ENCODE assay signal across 18 cellular contexts in the genomic region with DNA sequence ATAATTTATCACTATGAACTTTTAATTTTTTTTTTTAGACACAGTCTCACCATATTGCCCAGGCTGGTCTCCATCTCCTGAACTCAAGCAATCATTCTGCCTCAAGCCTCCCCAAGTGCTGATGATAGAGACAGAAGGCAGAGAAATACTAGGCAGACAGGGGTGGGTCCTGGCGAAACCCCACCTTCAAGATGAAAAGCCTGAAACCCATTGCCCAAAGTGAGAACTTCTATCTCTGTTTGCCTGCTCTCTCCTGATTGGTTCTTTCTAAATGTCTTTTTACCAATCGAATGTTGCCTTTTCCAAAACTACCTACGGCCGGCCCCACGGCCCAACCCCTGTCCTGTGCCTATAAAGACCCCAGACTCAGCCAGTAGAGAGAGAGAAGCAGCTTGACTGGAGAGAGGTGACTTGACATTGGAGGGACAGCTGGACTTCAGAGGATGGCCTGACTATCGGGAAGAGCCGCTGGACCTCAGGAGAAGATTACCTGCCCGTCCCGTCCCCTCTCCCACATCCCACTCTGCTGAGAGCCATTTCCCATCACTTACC. TPM values are rescaled to one million over a fixed set of nuclear protein-coding genes. Genes with fewer than 3 reads are reported as not detected.
DNase-seq lines count a peak whose midpoint lies in the region; ATAC-seq and TF ChIP-seq lines count a peak whose summit lies in the region.
"Had no signal": no experiment of that assay in that cellular context is flagged by ENCODE, and none has a peak within 500 bp of the region (broad histone marks: within the 10 kb centered on the region; RNA-seq: fewer than 3 reads in every experiment).

No MANE protein-coding gene starts in this region.

- H3K4me1 Mint-ChIP-seq in H9 (peaks cover 28% of the 10 kb centered on the region in 2 experiments), WTC11 (peaks cover 47% of the 10 kb centered on the region), endothelial cell (ENCODE audit: unreplicated experiment) (peaks cover 12% of the 10 kb centered on the region)

- no peak overlapping the region for H4K12ac ChIP-seq in trophoblast cell (ENCODE audit: low read depth, low read length)

- POLR2A ChIA-PET in WTC11 (lab: Charles Lee), result no interaction called here

- no peak overlapping the region for H3K14ac ChIP-seq in H9 (ENCODE audit: insufficient read depth, low read length)
- H3K14ac ChIP-seq in trophoblast cell (ENCODE audit: low read length), result no peak overlapping the region

- H4K5ac ChIP-seq in H9 (ENCODE audit: insufficient read length, low read depth, low read length), result no peak overlapping the region

- H3K27ac Mint-ChIP-seq in H9 (peak overlapping the region; percentile 20 to 70 (median 65); a peak in 3 of 7 replicates), WTC11 (peak overlapping the region; percentile 46; the same call in 1 of the 2 replicates), endothelial cell (ENCODE audit: unreplicated experiment) (no peak overlapping the region)
- H3K27ac Mint-ChIP-seq: CD4-positive, alpha-beta T cell; GM23338 had no signal

- CTCF ChIA-PET in WTC11 (lab: Charles Lee), result interaction anchor here (1.7 kb wide), 1 partner anchor 41 kb away, joined by 4 read pairs; no protein-coding TSS in a partner anchor

- no peaks in the 10 kb centered on the region for H3K9me3 Mint-ChIP-seq in H9
- H3K9me3 Mint-ChIP-seq in WTC11, result no peaks in the 10 kb centered on the region
- H3K9me3 Mint-ChIP-seq in endothelial cell (ENCODE audit: unreplicated experiment), result no peaks in the 10 kb centered on the region

- H3T11ph ChIP-seq in H9 (ENCODE audit: low read length), result no peak overlapping the region

- no peak overlapping the region for H4K8ac ChIP-seq in H9 (replicated peaks; ENCODE audit: insufficient read length, low read depth, low read length)
- no peak overlapping the region for H4K8ac ChIP-seq in trophoblast cell (ENCODE audit: low read depth, low read length)

- H2BK120ac ChIP-seq in H9 (ENCODE audit: low read depth, low read length, poor library complexity, severe bottlenecking), result no peak overlapping the region
- H2BK120ac ChIP-seq in trophoblast cell (ENCODE audit: insufficient read depth, low read length, poor library complexity), result no peak overlapping the region

- intact Hi-C loops in breast epithelium (cut with DNase I; ENCODE audit: low total_unique reads), result no loop called here

- no peak overlapping the region for H2AFZ ChIP-seq in H9 (ENCODE audit: low read length)
- no peak overlapping the region for H2AFZ ChIP-seq in trophoblast cell (ENCODE audit: insufficient read depth, low read length, poor library complexity)
- H2AFZ ChIP-seq: GM23338 had no signal

- H3K4ac ChIP-seq in H9 (ENCODE audit: low read depth, low read length) (no peak overlapping the region), trophoblast cell (ENCODE audit: low read depth, low read length) (peak overlapping the region; percentile 65)

- no peak overlapping the region for H3K27ac ChIP-seq in H9 (ENCODE audit: insufficient read length, low read depth, low read length)
- H3K27ac ChIP-seq in trophoblast cell (ENCODE audit: low read depth, low read length), result no peak overlapping the region
- no peak overlapping the region for H3K27ac ChIP-seq in breast epithelium
- H3K27ac ChIP-seq: 22Rv1, A549, C4-2B had no signal

- H3K4me2 ChIP-seq in H9 (ENCODE audit: insufficient read depth, insufficient read length, low read length) (no peak overlapping the region), trophoblast cell (ENCODE audit: low read length) (no peak overlapping the region)
- H3K4me2 ChIP-seq: A549, GM23338 had no signal

- no peak for DNase-seq in H9
- DNase-seq in WTC11 (ENCODE audit: low spot score), result no peak
- DNase-seq in endothelial cell (ENCODE audit: low spot score), result no peak
- DNase-seq in trophoblast cell, result no peak
- no peak for DNase-seq in activated CD4-positive, alpha-beta T cell treated with anti-CD3 and anti-CD28 coated beads for 48 hours
- DNase-seq in breast epithelium (ENCODE audit: low spot score in 2 of 2), result no peak
- DNase-seq: AML-193; Caco-2; CD4-positive, alpha-beta T cell; DMS79; GDM1 had no signal

- H3K36me3 ChIP-seq in trophoblast cell (ENCODE audit: control insufficient read depth in 1 of 2, insufficient read depth in 2 of 2, low read length in 2 of 2), result peaks cover 3 to 6% of the 10 kb centered on the region in 2 experiments
- H3K36me3 ChIP-seq in breast epithelium, result no peaks in the 10 kb centered on the region

- no peak overlapping the region for H3K18ac ChIP-seq in H9 (ENCODE audit: insufficient read length, low read depth, low read length)
- no peak overlapping the region for H3K18ac ChIP-seq in trophoblast cell (ENCODE audit: low read length)

- H3K79me2 ChIP-seq in H9 (ENCODE audit: insufficient read depth, low read length), result peaks cover 3% of the 10 kb centered on the region; the same call in 1 of the 2 replicates
- H3K79me2 ChIP-seq in trophoblast cell (ENCODE audit: control insufficient read depth, insufficient read depth, low read length, poor library complexity), result peaks cover 5% of the 10 kb centered on the region

- no peaks in the 10 kb centered on the region for H3K23me2 ChIP-seq in H9 (ENCODE audit: insufficient read length, low read depth, low read length, poor library complexity, severe bottlenecking)

- no peak overlapping the region for H2AK5ac ChIP-seq in H9 (ENCODE audit: insufficient read length, low read length)
- H2AK5ac ChIP-seq in trophoblast cell (ENCODE audit: low read length), result no peak overlapping the region

- H3K36me3 Mint-ChIP-seq in H9 (ENCODE audit: insufficient read depth in 1 of 3, low read depth in 3 of 3), result peaks cover 4 to 10% (median 7%) of the 10 kb centered on the region in 3 experiments; a peak in 5 of 7 replicates
- H3K36me3 Mint-ChIP-seq in WTC11, result peaks cover 3% of the 10 kb centered on the region; the same call in 1 of the 2 replicates
- peaks cover 3% of the 10 kb centered on the region for H3K36me3 Mint-ChIP-seq in endothelial cell (ENCODE audit: low read depth, unreplicated experiment)

- H3K9me3 ChIP-seq in H9 (ENCODE audit: control insufficient read depth, low read depth, low read length) (no peaks in the 10 kb centered on the region), trophoblast cell (ENCODE audit: insufficient read depth, low read depth, low read length) (no peaks in the 10 kb centered on the region), breast epithelium (no peaks in the 10 kb centered on the region)
- H3K9me3 ChIP-seq: A549, Caco-2 had no signal

- H3K4me1 ChIP-seq in H9 (ENCODE audit: insufficient read depth, low read length) (no peaks in the 10 kb centered on the region), trophoblast cell (ENCODE audit: control insufficient read depth in 1 of 2, insufficient read depth in 2 of 2, low read length in 2 of 2) (peaks cover 0 to 2% of the 10 kb centered on the region in 2 experiments), breast epithelium (no peaks in the 10 kb centered on the region)
- H3K4me1 ChIP-seq: Caco-2 had no signal

- ATAC-seq in WTC11, result peak; percentile 56
- no peak for ATAC-seq in GM18873 (IDR thresholded peaks at IDR 0.05; ENCODE audit: low FRiP score, unreplicated experiment)
- ATAC-seq: A549, GM23338, HCT116, HepG2 had no signal

- H2BK12ac ChIP-seq in H9 (ENCODE audit: insufficient read length, low read depth, low read length), result no peak overlapping the region
- no peak overlapping the region for H2BK12ac ChIP-seq in trophoblast cell (ENCODE audit: low read length)

- no peak overlapping the region for H3K4me3 Mint-ChIP-seq in H9
- H3K4me3 Mint-ChIP-seq in WTC11, result no peak overlapping the region
- peak overlapping the region; percentile 15 for H3K4me3 Mint-ChIP-seq in endothelial cell (ENCODE audit: unreplicated experiment)
- H3K4me3 Mint-ChIP-seq: CD4-positive, alpha-beta T cell; GM23338 had no signal

- WGBS in H9 (ENCODE audit: extremely low coverage, insufficient read length, low lambda C conversion rate), result no CpG with 5 or more reads among the region's 9 CpGs
- WGBS in trophoblast cell (ENCODE audit: extremely low coverage, insufficient coverage, insufficient read length), result no CpG with 5 or more reads among the region's 9 CpGs

- H3K79me1 ChIP-seq in H9 (ENCODE audit: insufficient read depth, low read depth, low read length, poor library complexity, severe bottlenecking) (peaks cover 6% of the 10 kb centered on the region), trophoblast cell (ENCODE audit: low read length) (no peaks in the 10 kb centered on the region)

- no peak overlapping the region for H3K23ac ChIP-seq in H9 (ENCODE audit: insufficient read length, low read depth, low read length)
- no peak overlapping the region for H3K23ac ChIP-seq in trophoblast cell (ENCODE audit: low read length)

- H3K4me3 ChIP-seq in trophoblast cell (ENCODE audit: low read depth, low read length) (no peak overlapping the region), breast epithelium (no peak overlapping the region)
- H3K4me3 ChIP-seq: A549, GM23338 had no signal

- H3K27me3 Mint-ChIP-seq in H9 (ENCODE audit: low read depth), result no peaks in the 10 kb centered on the region
- H3K27me3 Mint-ChIP-seq in WTC11 (ENCODE audit: low read depth), result no peaks in the 10 kb centered on the region
- peaks cover 2% of the 10 kb centered on the region for H3K27me3 Mint-ChIP-seq in endothelial cell (ENCODE audit: unreplicated experiment)
- H3K27me3 Mint-ChIP-seq: CD4-positive, alpha-beta T cell had no signal

- H3K27me3 ChIP-seq in H9 (ENCODE audit: insufficient read depth, low read length), result no peaks in the 10 kb centered on the region
- H3K27me3 ChIP-seq in trophoblast cell (ENCODE audit: insufficient read depth, low read length), result no peaks in the 10 kb centered on the region
- no peaks in the 10 kb centered on the region for H3K27me3 ChIP-seq in breast epithelium

- no peak overlapping the region for H2BK5ac ChIP-seq in H9 (ENCODE audit: insufficient read length, low read length)
- no peak overlapping the region for H2BK5ac ChIP-seq in trophoblast cell (ENCODE audit: low read depth, low read length, poor library complexity)

- no peaks in the 10 kb centered on the region for H4K20me1 ChIP-seq in H9 (ENCODE audit: control insufficient read depth, insufficient read depth, insufficient read length)

- TF ChIP-seq POLR2A in breast epithelium (IDR thresholded peaks at IDR 0.05), result no peak

- H3K56ac ChIP-seq in H9 (ENCODE audit: insufficient read length, low read depth, low read length), result no peak overlapping the region

- H2BK20ac ChIP-seq in H9 (ENCODE audit: low read depth, low read length, poor library complexity, severe bottlenecking), result no peak overlapping the region

- no peak overlapping the region for H3K9ac ChIP-seq in H9 (ENCODE audit: extremely low read depth, insufficient read length, low read length)
- H3K9ac ChIP-seq in trophoblast cell (ENCODE audit: low read length), result no peak overlapping the region

- TF ChIP-seq CTCF in H9 (conservative IDR thresholded peaks at IDR 0.05) (no peak), WTC11 (IDR thresholded peaks at IDR 0.05) (no peak), endothelial cell (IDR thresholded peaks at IDR 0.05; ENCODE audit: unreplicated experiment) (no peak), breast epithelium (IDR thresholded peaks at IDR 0.05) (no peak)

- H4K91ac ChIP-seq in H9 (ENCODE audit: insufficient read length, low read depth, low read length) (no peak overlapping the region), trophoblast cell (ENCODE audit: low read depth, low read length) (no peak overlapping the region)

- H2BK15ac ChIP-seq in H9 (ENCODE audit: low read depth, low read length), result no peak overlapping the region

RNA-seq across cellular contexts. Expression of gene PRKD3, which starts 21.9 kb away (rescaled TPM):
- total RNA-seq in H9 (2021) (63.3 and 63.8 TPM in 2 replicates), WTC11 (2021) (65.9 to 82.1 TPM (median 68.5 TPM) in 3 replicates), endothelial cell (ENCODE audit: unreplicated experiment) (71.3 TPM), breast epithelium (10 to 100 TPM; 46.5 to 57.4 (median 56.2) TPM)
- polyA plus RNA-seq in trophoblast cell (2013), result 20.2 and 21.7 TPM in 2 replicates

RNA-seq across cellular contexts. Expression of gene QPCT, which starts 41.7 kb away (rescaled TPM):
- total RNA-seq in H9 (2021) (not detected in 2 replicates), WTC11 (2021) (13.6 to 19.9 TPM (median 19.5 TPM) in 3 replicates), endothelial cell (ENCODE audit: unreplicated experiment) (50.6 TPM), breast epithelium (10 to 100 TPM in 1 of 3 donors, 1 to 10 TPM in 2; 3.7 to 12.5 (median 5.2) TPM)
- polyA plus RNA-seq in trophoblast cell (2013), result 13.0 and 13.9 TPM in 2 replicates
